Comparison of ENCODE assay signal across 14 cellular contexts in genomic region chr9:3971391-3972082, GRCh38.
A peak's percentile ranks its signal among the peaks of the same experiment; 100 is the strongest.
DNase-seq lines count a peak whose midpoint lies in the region; ATAC-seq and TF ChIP-seq lines count a peak whose summit lies in the region.
"Had no signal": no experiment of that assay in that cellular context is flagged by ENCODE, and none has a peak within 500 bp of the region (broad histone marks: within the 10 kb centered on the region; RNA-seq: fewer than 3 reads in every experiment).

No MANE protein-coding gene starts in this region.

- H3K4me1 ChIP-seq in mesenchymal stem cell (ENCODE audit: control insufficient read depth, insufficient read depth, low read depth, low read length): no peaks in the 10 kb centered on the region

- TF ChIP-seq CTCF in AG10803 (conservative IDR thresholded peaks at IDR 0.05; ENCODE audit: low read length) (no peak), NB4 (IDR thresholded peaks at IDR 0.05; ENCODE audit: low read depth, low read length) (no peak), foreskin fibroblast (IDR thresholded peaks at IDR 0.05; ENCODE audit: low read depth, low read length) (no peak)

- H3K18ac ChIP-seq in mesenchymal stem cell (ENCODE audit: low read depth in 1 of 2, low read length in 2 of 2): peak overlapping the region in 1 of 2 experiments; percentile 48

- peak overlapping the region in 1 of 2 experiments; percentile 3 for H2BK12ac ChIP-seq in mesenchymal stem cell (ENCODE audit: low read length in 2 of 2)

- H2AFZ ChIP-seq in mesenchymal stem cell (ENCODE audit: low read depth, low read length): no peak overlapping the region

- no peak for ATAC-seq in HG03457 (IDR thresholded peaks at IDR 0.05; ENCODE audit: unreplicated experiment)

- H3K23ac ChIP-seq in mesenchymal stem cell (ENCODE audit: low read length in 2 of 2): no peak overlapping the region

- peaks cover 24% of the 10 kb centered on the region for H3K79me1 ChIP-seq in mesenchymal stem cell (replicated peaks; ENCODE audit: low read length, poor library complexity, severe bottlenecking)

- H3K4me3 ChIP-seq in AG10803 (ENCODE audit: low read length) (no peak overlapping the region), NB4 (ENCODE audit: low read depth, low read length) (no peak overlapping the region), foreskin fibroblast (ENCODE audit: low read depth in 1 of 2, low read length in 2 of 2) (no peak overlapping the region), mesenchymal stem cell (ENCODE audit: insufficient read depth in 1 of 2, low read depth in 1 of 2, low read length in 2 of 2) (no peak overlapping the region)

- no peaks in the 10 kb centered on the region for H3K36me3 ChIP-seq in mesenchymal stem cell (ENCODE audit: control insufficient read depth in 1 of 2, insufficient read depth in 2 of 2, low read depth in 1 of 2, low read length in 2 of 2)

- no peak overlapping the region for H2BK120ac ChIP-seq in mesenchymal stem cell (ENCODE audit: low read depth, low read length)

- no peak overlapping the region for H3K27ac ChIP-seq in mesenchymal stem cell (ENCODE audit: low read length, poor library complexity, severe bottlenecking)

- TF ChIP-seq POLR2A in NB4 (IDR thresholded peaks at IDR 0.05; ENCODE audit: extremely low read depth, insufficient read length): no peak

- H3K9me3 ChIP-seq in mesenchymal stem cell (ENCODE audit: control insufficient read depth, low read length): no peaks in the 10 kb centered on the region

- H4K8ac ChIP-seq in mesenchymal stem cell (ENCODE audit: low read length): no peak overlapping the region

- H3K4ac ChIP-seq in mesenchymal stem cell (ENCODE audit: low read depth in 1 of 2, low read length in 2 of 2): no peak overlapping the region

- no peak overlapping the region for H2BK15ac ChIP-seq in mesenchymal stem cell (ENCODE audit: low read depth, poor library complexity, severe bottlenecking)

- H4K91ac ChIP-seq in mesenchymal stem cell (ENCODE audit: low read length): no peak overlapping the region

- DNase-seq in AG10803 (ENCODE audit: low read depth) (peak; percentile 18), H4 (ENCODE audit: low spot score) (peak; percentile 5), NB4 (ENCODE audit: low read depth) (peak; percentile 65), astrocyte of the hippocampus (ENCODE audit: low read depth, low spot score) (peak; percentile 56), foreskin fibroblast (no peak), OCI-M1 (lab: John Stamatoyannopoulos, UW) (no peak), mesenchymal stem cell (no peak)
- DNase-seq: CD4-positive, CD25-positive, alpha-beta regulatory T cell; DMS53; NCI-H1048; NCI-H1436 treated with DMSO at 0.1 percent for 48 hours; NCI-H524; T-helper 1 cell had no signal

- no peaks in the 10 kb centered on the region for H3K27me3 ChIP-seq in mesenchymal stem cell (ENCODE audit: control insufficient read depth in 1 of 2, insufficient read depth in 1 of 2, low read length in 2 of 2)

- WGBS in mesenchymal stem cell: 89% methylated on average over 4 of the region's 7 CpGs

- no peak overlapping the region for H2BK5ac ChIP-seq in mesenchymal stem cell (ENCODE audit: low read depth, low read length, poor library complexity, severe bottlenecking)

- no peak overlapping the region for H3K4me2 ChIP-seq in mesenchymal stem cell (ENCODE audit: low read length, poor library complexity, severe bottlenecking)

- no peak overlapping the region for H3K9ac ChIP-seq in mesenchymal stem cell (ENCODE audit: low read length)

- H3K14ac ChIP-seq in mesenchymal stem cell (ENCODE audit: low read length in 2 of 2): no peak overlapping the region

- no peak overlapping the region for H2AK5ac ChIP-seq in mesenchymal stem cell (ENCODE audit: low read length, severe bottlenecking)

Comparison
In these comparisons a context has a peak if more than half of its experiments do, and no peak if none do; other contexts are left out.
1. DNase-seq: peak in AG10803 (single experiment), H4 (single experiment), NB4 (single experiment) and astrocyte of the hippocampus (single experiment); none in foreskin fibroblast (0 of 2), OCI-M1 (single experiment) and mesenchymal stem cell (single experiment).